1 cellular context compared by ENCODE assay signal in the genomic region with DNA sequence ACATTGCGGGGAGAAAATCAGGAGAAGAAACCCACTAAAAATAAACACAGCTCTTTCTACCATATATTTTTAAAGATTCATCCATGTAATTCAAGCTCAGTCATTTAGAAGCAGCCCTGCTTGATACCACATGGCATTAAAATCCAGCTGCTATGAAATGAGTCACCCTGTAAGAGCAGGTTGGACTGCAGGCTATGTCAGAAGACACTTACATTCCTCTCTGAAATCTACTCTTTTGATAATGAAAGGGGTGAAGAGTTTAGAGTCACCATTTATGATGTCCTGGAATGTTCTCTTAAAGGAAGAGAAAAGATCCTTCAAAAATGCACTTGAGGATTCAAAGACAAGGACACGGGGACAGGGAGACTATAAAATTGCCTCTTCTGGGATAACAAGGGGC.
TF ChIP-seq lines count a peak whose summit lies in the region.

No MANE protein-coding gene starts in this region.

TF ChIP-seq in IMR-90, 13 proteins besides CTCF, POLR2A, EP300 and RAD21 (continued from another document):
- TF ChIP-seq MAZ (IDR thresholded peaks at IDR 0.05; ENCODE audit: borderline replicate concordance, low read depth, low read length) (no peak), SMC3 (IDR thresholded peaks at IDR 0.05; ENCODE audit: low read depth, low read length) (no peak)
TF ChIP-seq in IMR-90: peak in this region for 4.
